8 cellular contexts compared by ENCODE assay signal in genomic region chr22:50341977-50342650, GRCh38. TPM values are rescaled to one million over a fixed set of nuclear protein-coding genes. Genes with fewer than 3 reads are reported as not detected.
A peak's percentile ranks its signal among the peaks of the same experiment; 100 is the strongest.
DNase-seq lines count a peak whose midpoint lies in the region; ATAC-seq and TF ChIP-seq lines count a peak whose summit lies in the region.

No MANE protein-coding gene starts in this region.

- no peaks in the 10 kb centered on the region for H3K4me1 ChIP-seq in colonic mucosa

- H3K4me3 ChIP-seq in colonic mucosa, result peak overlapping the region; percentile 75

- CTCF ChIA-PET in GM10248 (lab: Yijun Ruan, JAX), result interaction anchor here (0.7 to 2.7 kb wide), 30 partner anchors 9 to 279 kb away, joined by 3 to 65 read pairs (median 6); partner anchors contain the start of genes DENND6B, HDAC10 and MAPK12

- DNase-seq in GM10248 (ENCODE audit: extremely low spot score), result peak; percentile 83
- DNase-seq in NCI-H460 (ENCODE audit: extremely low read depth, low read depth), result peak; percentile 84
- DNase-seq in activated CD4-positive, alpha-beta T cell treated with anti-CD3 and anti-CD28 coated beads for 48 hours, result peak; percentile 94
- peak; percentile 94 for DNase-seq in colonic mucosa
- DNase-seq in left colon, result peak; percentile 84 to 92
- peak; percentile 71 to 85 for DNase-seq in stimulated activated CD4-positive, alpha-beta T cell treated with anti-CD3 and anti-CD28 coated beads, Interleukin-1b, Interleukin-23, amount 100 ng/mL, for 1 hour (ENCODE audit: low read depth in 2 of 2)

- no peaks in the 10 kb centered on the region for H3K27me3 ChIP-seq in colonic mucosa

- no peaks in the 10 kb centered on the region for H3K36me3 ChIP-seq in colonic mucosa

- POLR2A ChIA-PET in GM10248 (lab: Yijun Ruan, JAX), result no interaction called here

- no peaks in the 10 kb centered on the region for H3K9me3 ChIP-seq in colonic mucosa

- TF ChIP-seq CTCF in GM10248 (IDR thresholded peaks at IDR 0.05; ENCODE audit: control extremely low read depth, extremely low read depth, low read depth, missing control alignments), result peak; percentile 95
- TF ChIP-seq CTCF in colonic mucosa (IDR thresholded peaks at IDR 0.05), result peak; percentile 98

- H3K27ac ChIP-seq in colonic mucosa, result peak overlapping the region; percentile 86

- ATAC-seq in HG03060 (IDR thresholded peaks at IDR 0.05; ENCODE audit: low read depth, unreplicated experiment) (peak; percentile 52), left colon (peak; percentile 75), HG02870 (IDR thresholded peaks at IDR 0.05; ENCODE audit: unreplicated experiment) (no peak)

- intact Hi-C loops in colonic mucosa (cut with DNase I), result loop anchor here (5.0 kb wide), 2 partner anchors 65 to 90 kb away; partner anchors contain the start of gene HDAC10
- intact Hi-C loops in left colon (cut with DNase I, micrococcal nuclease), result loop anchor here in 1 of 2 donors (5.0 kb wide), 1 partner anchor 90 kb away; the partner anchor contains the start of gene HDAC10

- H3K9ac ChIP-seq in colonic mucosa (ENCODE audit: low read depth in 2 of 2, low read length in 2 of 2), result peak overlapping the region; percentile 63 to 91

RNA-seq across cellular contexts. Expression of gene PPP6R2, which starts 1.0 kb away (rescaled TPM):
- 23.6 and 24.5 TPM in 2 replicates for total RNA-seq in NCI-H460 (2014; rRNA removed; shearing (Covaris generic))
- polyA plus RNA-seq in NCI-H460 (2014; cell fraction: nucleus; rRNA removed), result 90.5 and 92.7 TPM in 2 replicates
- total RNA-seq in colonic mucosa (10 to 100 TPM; 34.1 to 55.9 TPM), left colon (10 to 100 TPM; 44.6 to 61.0 TPM)

RNA-seq across cellular contexts. Expression of gene DENND6B, which starts 15.3 kb away (rescaled TPM):
- total RNA-seq in NCI-H460 (2014; rRNA removed; shearing (Covaris generic)), result 0.81 and 1.5 TPM in 2 replicates
- polyA plus RNA-seq in NCI-H460 (2014; cell fraction: nucleus; rRNA removed), result 4.9 and 5.9 TPM in 2 replicates
- total RNA-seq in colonic mucosa (1 to 10 TPM; 2.4 to 4.0 TPM), left colon (1 to 10 TPM; 3.7 to 4.7 TPM)

RNA-seq across cellular contexts. Expression of gene PLXNB2, which starts 34.7 kb away (rescaled TPM):
- 51.2 and 52.5 TPM in 2 replicates for total RNA-seq in NCI-H460 (2014; rRNA removed; shearing (Covaris generic))
- polyA plus RNA-seq in NCI-H460 (2014; cell fraction: nucleus; rRNA removed), result 69.6 and 88.4 TPM in 2 replicates
- total RNA-seq in colonic mucosa, result 100 to 1,000 TPM; 270 to 339 TPM
- total RNA-seq in left colon, result 100 to 1,000 TPM; 290 TPM
